In the genomic region with DNA sequence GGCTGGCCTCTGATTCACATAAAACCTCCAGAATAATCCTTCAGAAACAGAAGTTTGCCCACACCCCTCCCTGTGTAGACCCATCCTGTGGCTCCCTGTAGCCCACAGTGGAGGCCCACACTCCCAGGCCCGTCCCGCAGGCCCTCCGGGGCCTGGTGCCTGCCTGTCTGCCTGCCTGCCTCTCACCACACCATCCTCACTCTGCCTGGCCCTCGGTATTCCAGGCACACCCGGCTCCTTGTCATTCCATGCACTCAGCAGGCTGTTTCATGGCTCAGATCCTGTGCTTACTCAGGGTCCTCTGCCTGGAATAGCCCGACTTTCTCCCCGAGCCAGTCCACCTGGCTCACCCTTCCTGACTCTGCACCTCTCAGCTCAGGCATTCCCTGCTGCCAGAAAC, we compare ENCODE assay signal across 1 cellular context.
TF ChIP-seq lines count a peak whose summit lies in the region.

No MANE protein-coding gene starts in this region.

TF ChIP-seq in WTC11, 78 proteins besides CTCF, POLR2A, EP300 and RAD21 (continued from another document):
- no peak for TF ChIP-seq NFE2L1 (CRISPR knock-in tag; IDR thresholded peaks at IDR 0.05)
